15 cellular contexts compared by ENCODE assay signal in genomic region chr6:160031442-160031841, GRCh38.
DNase-seq lines count a peak whose midpoint lies in the region; ATAC-seq and TF ChIP-seq lines count a peak whose summit lies in the region.
"Had no signal": no experiment of that assay in that cellular context is flagged by ENCODE, and none has a peak within 500 bp of the region (broad histone marks: within the 10 kb centered on the region; RNA-seq: fewer than 3 reads in every experiment).

No MANE protein-coding gene starts in this region.

- H3K27me3 Mint-ChIP-seq in MCF 10A (ENCODE audit: insufficient read depth, unreplicated experiment) = no peaks in the 10 kb centered on the region
- no peaks in the 10 kb centered on the region for H3K27me3 Mint-ChIP-seq in stimulated activated memory B cell treated with anti-CD40 and anti-IgM and Interleukin-4, amounts not matched to agents 10 μg/mL and 1 μg/mL and 100 μg/mL, for 72 hours
- H3K27me3 Mint-ChIP-seq: naive thymus-derived CD4-positive, alpha-beta T cell had no signal

- WGBS in mammary epithelial cell (ENCODE audit: low coverage, missing lambda C conversion rate) = 84% methylated on average over 8 of the region's 8 CpGs
- 92 to 93% methylated on average over 8 of the region's 8 CpGs for WGBS in thyroid gland, 2 donors

- H3K9ac ChIP-seq in mammary epithelial cell (ENCODE audit: insufficient read depth, low read length) = no peak overlapping the region

- H3K9me3 ChIP-seq in mammary epithelial cell (replicated peaks; ENCODE audit: insufficient read depth, low read length) = no peaks in the 10 kb centered on the region
- no peaks in the 10 kb centered on the region for H3K9me3 ChIP-seq in thyroid gland
- H3K9me3 ChIP-seq: Caco-2, right atrium auricular region, transverse colon had no signal

- H2AFZ ChIP-seq in mammary epithelial cell (ENCODE audit: low read depth, low read length) = no peak overlapping the region

- H4K20me1 ChIP-seq in mammary epithelial cell (ENCODE audit: insufficient read depth, low read length) = no peaks in the 10 kb centered on the region

- H3K36me3 ChIP-seq in mammary epithelial cell (ENCODE audit: insufficient read depth, low read length) (peaks cover 18% of the 10 kb centered on the region), thyroid gland (peaks cover 19 to 43% of the 10 kb centered on the region in 2 donors)

- intact Hi-C loops in MCF 10A (cut with micrococcal nuclease) (no loop called here), mammary epithelial cell (cut with micrococcal nuclease) (no loop called here), thyroid gland (cut with DNase I) (loop anchor here (10.0 kb wide), 1 partner anchor 57 kb away; no protein-coding TSS in a partner anchor)

- ATAC-seq in stimulated activated memory B cell treated with anti-CD40 and anti-IgM and Interleukin-4, amounts not matched to agents 10 μg/mL and 1 μg/mL and 100 μg/mL, for 72 hours = no peak
- ATAC-seq in HG03045 (IDR thresholded peaks at IDR 0.05; ENCODE audit: unreplicated experiment) = no peak
- ATAC-seq: left lobe of liver; naive thymus-derived CD4-positive, alpha-beta T cell had no signal

- in situ Hi-C loops in mammary epithelial cell (cut with MboI; ENCODE audit: low sequenced_read_pairs in 2 of 2) = no loop called here
- in situ Hi-C loops in astrocyte of the spinal cord (cut with HindIII; ENCODE audit: low sequenced_read_pairs) = no loop called here

- H3K4me1 Mint-ChIP-seq in MCF 10A (ENCODE audit: insufficient read depth, unreplicated experiment) = peaks cover 50% of the 10 kb centered on the region
- H3K4me1 Mint-ChIP-seq in stimulated activated memory B cell treated with anti-CD40 and anti-IgM and Interleukin-4, amounts not matched to agents 10 μg/mL and 1 μg/mL and 100 μg/mL, for 72 hours = peaks cover 7% of the 10 kb centered on the region

- no peaks in the 10 kb centered on the region for H3K27me3 ChIP-seq in mammary epithelial cell (ENCODE audit: insufficient read depth, low read length)
- no peaks in the 10 kb centered on the region for H3K27me3 ChIP-seq in thyroid gland
- H3K27me3 ChIP-seq: right atrium auricular region, transverse colon had no signal

- no peaks in the 10 kb centered on the region for H3K9me3 Mint-ChIP-seq in MCF 10A (ENCODE audit: unreplicated experiment)
- H3K9me3 Mint-ChIP-seq in stimulated activated memory B cell treated with anti-CD40 and anti-IgM and Interleukin-4, amounts not matched to agents 10 μg/mL and 1 μg/mL and 100 μg/mL, for 72 hours = no peaks in the 10 kb centered on the region
- H3K9me3 Mint-ChIP-seq: naive thymus-derived CD4-positive, alpha-beta T cell had no signal

- peaks cover 2% of the 10 kb centered on the region for H3K79me2 ChIP-seq in mammary epithelial cell (ENCODE audit: insufficient read depth, low read length)

- H3K27ac ChIP-seq in mammary epithelial cell (ENCODE audit: insufficient read depth, low read depth, low read length) (no peak overlapping the region), thyroid gland (peak overlapping the region in 2 of 3 donors; percentile 76 to 82)

- no peak for TF ChIP-seq POLR2A in thyroid gland (IDR thresholded peaks at IDR 0.05)

- dilution Hi-C loops in mammary epithelial cell (cut with HindIII; ENCODE audit: low sequenced_read_pairs) = no loop called here

- BruUV-seq in MCF 10A (replicated peaks; lab: Mats Ljungman, UMichigan) (no TSS peak), mammary epithelial cell (replicated peaks; lab: Mats Ljungman, UMichigan) (no TSS peak)

- H3K36me3 Mint-ChIP-seq in MCF 10A (ENCODE audit: insufficient read depth, unreplicated experiment) = peaks cover 75% of the 10 kb centered on the region
- H3K36me3 Mint-ChIP-seq in stimulated activated memory B cell treated with anti-CD40 and anti-IgM and Interleukin-4, amounts not matched to agents 10 μg/mL and 1 μg/mL and 100 μg/mL, for 72 hours = peaks cover 84% of the 10 kb centered on the region

- H3K4me1 ChIP-seq in mammary epithelial cell (ENCODE audit: insufficient read depth, low read length) (peaks cover 21% of the 10 kb centered on the region), thyroid gland (peaks cover 16 to 21% of the 10 kb centered on the region in 2 donors)
- H3K4me1 ChIP-seq: Caco-2 had no signal

- no peak overlapping the region for H3K4me3 ChIP-seq in mammary epithelial cell (replicated peaks in 1 of 3; ENCODE audit: insufficient read depth in 1 of 3, low read depth in 2 of 3, low read length in 3 of 3)
- H3K4me3 ChIP-seq in astrocyte of the spinal cord (ENCODE audit: low read depth, low read length) = no peak overlapping the region
- H3K4me3 ChIP-seq in thyroid gland (replicated peaks in 1 of 3) = no peak overlapping the region
- H3K4me3 ChIP-seq: right atrium auricular region, transverse colon had no signal

- H3K4me3 Mint-ChIP-seq in MCF 10A (ENCODE audit: unreplicated experiment) = no peak overlapping the region
- H3K4me3 Mint-ChIP-seq in stimulated activated memory B cell treated with anti-CD40 and anti-IgM and Interleukin-4, amounts not matched to agents 10 μg/mL and 1 μg/mL and 100 μg/mL, for 72 hours = no peak overlapping the region
- H3K4me3 Mint-ChIP-seq: naive thymus-derived CD4-positive, alpha-beta T cell had no signal

- peak overlapping the region; percentile 95 for H3K27ac Mint-ChIP-seq in MCF 10A (ENCODE audit: low read depth, unreplicated experiment)
- no peak overlapping the region for H3K27ac Mint-ChIP-seq in stimulated activated memory B cell treated with anti-CD40 and anti-IgM and Interleukin-4, amounts not matched to agents 10 μg/mL and 1 μg/mL and 100 μg/mL, for 72 hours

- TF ChIP-seq CTCF in MCF 10A (IDR thresholded peaks at IDR 0.05; ENCODE audit: unreplicated experiment) (no peak), mammary epithelial cell (conservative IDR thresholded peaks at IDR 0.05 in 1 of 2, IDR thresholded peaks at IDR 0.05 in 1 of 2; ENCODE audit: extremely low read depth in 1 of 2, insufficient read depth in 1 of 2, low read depth in 1 of 2, low read length in 2 of 2) (no peak), astrocyte of the spinal cord (IDR thresholded peaks at IDR 0.05; ENCODE audit: low read depth, low read length) (no peak), thyroid gland (IDR thresholded peaks at IDR 0.05) (no peak)

- CTCF ChIA-PET in MCF 10A (lab: Yijun Ruan, JAX) = interaction anchor here (0.5 to 3.9 kb wide), 5 partner anchors 11 to 1059 kb away, joined by 3 to 12 read pairs (median 4); no protein-coding TSS in a partner anchor
- CTCF ChIA-PET in mammary epithelial cell (lab: Charles Lee; ENCODE audit: low non-redundant PET) = no interaction called here

- POLR2A ChIA-PET in MCF 10A (lab: Yijun Ruan, JAX) = interaction anchor here (0.7 to 4.3 kb wide), 6 partner anchors 9 to 64 kb away, joined by 3 to 34 read pairs (median 9); no protein-coding TSS in a partner anchor

- no peak overlapping the region for H3K4me2 ChIP-seq in mammary epithelial cell (ENCODE audit: insufficient read depth, low read depth, low read length)

- peak; percentile 12 for DNase-seq in MCF 10A (ENCODE audit: unreplicated experiment)
- DNase-seq in mammary epithelial cell = no peak
- DNase-seq in astrocyte of the spinal cord (ENCODE audit: low read depth, low spot score) = peak; percentile 52
- DNase-seq in islet precursor cell = peak; percentile 17
- DNase-seq in thyroid gland = no peak
- no peak for DNase-seq in AG08396 (ENCODE audit: low spot score)
- DNase-seq: Caco-2; naive thymus-derived CD4-positive, alpha-beta T cell; NCI-H774; stimulated activated CD4-positive, alpha-beta T cell treated with anti-CD3 and anti-CD28 coated beads, Interleukin-4, amount 100 ng/mL, for 24 hours; transverse colon had no signal

Comparison
In these comparisons a context has a peak if more than half of its experiments do, and no peak if none do; other contexts are left out.
1. DNase-seq: peak in MCF 10A (single experiment), astrocyte of the spinal cord (single experiment) and islet precursor cell (single experiment); none in mammary epithelial cell (single experiment), thyroid gland (0 of 2) and AG08396 (single experiment).